1 cellular context compared by ENCODE assay signal in genomic region chr4:106607566-106607965, GRCh38.
TF ChIP-seq lines count a peak whose summit lies in the region.

No MANE protein-coding gene starts in this region.

TF ChIP-seq in SK-N-SH treated with all-trans-retinoic acid at 6 μM for 48 hours, 23 proteins besides CTCF, POLR2A, EP300 and RAD21 (continued from another document):
- TF ChIP-seq CREB5 (CRISPR knock-in tag; IDR thresholded peaks at IDR 0.05; ENCODE audit: low read depth) = no peak
- no peak for TF ChIP-seq ISL1 (CRISPR knock-in tag; IDR thresholded peaks at IDR 0.05)
